16 cellular contexts compared by ENCODE assay signal in genomic region chr18:9731380-9731779, GRCh38. TPM values are rescaled to one million over a fixed set of nuclear protein-coding genes. Genes with fewer than 3 reads are reported as not detected.
DNase-seq lines count a peak whose midpoint lies in the region; ATAC-seq and TF ChIP-seq lines count a peak whose summit lies in the region.
"Had no signal": no experiment of that assay in that cellular context is flagged by ENCODE, and none has a peak within 500 bp of the region (broad histone marks: within the 10 kb centered on the region; RNA-seq: fewer than 3 reads in every experiment).

No MANE protein-coding gene starts in this region.

- DNase-seq in AG08395 (ENCODE audit: low spot score): peak; percentile 83
- DNase-seq in LHCN-M2 (ENCODE audit: low read depth): peak; percentile 85
- DNase-seq in chondrocyte (ENCODE audit: low spot score): no peak
- peak; percentile 96 for DNase-seq in kidney tubule cell (ENCODE audit: low spot score)
- DNase-seq in HT-29 (ENCODE audit: low spot score): no peak
- no peak for DNase-seq in activated T-helper 2 cell treated with anti-CD3 and anti-CD28 coated beads, Interferon-gamma antibody, Interleukin-2, Interleukin-4, amounts not matched to agents 10 μg/mL and 5 μg/mL and 100 μg/mL, durations not matched to agents 14 hours and 24 hours and 36 hours (ENCODE audit: low spot score)
- no peak for DNase-seq in G401 (ENCODE audit: low spot score)
- DNase-seq: AML-193, dorsolateral prefrontal cortex, H7, hypothalamus, midbrain, NCI-H510A, SHP77 had no signal

- intact Hi-C loops in activated T-helper 2 cell treated with anti-CD3 and anti-CD28 coated beads, Interferon-gamma antibody, Interleukin-2, Interleukin-4, amounts not matched to agents 10 μg/mL and 5 μg/mL and 100 μg/mL, durations not matched to agents 14 hours and 24 hours and 36 hours (cut with micrococcal nuclease): no loop called here

- H3K4me3 Mint-ChIP-seq in chondrocyte (ENCODE audit: unreplicated experiment): no peak overlapping the region
- no peak overlapping the region for H3K4me3 Mint-ChIP-seq in activated T-helper 2 cell treated with anti-CD3 and anti-CD28 coated beads, Interferon-gamma antibody, Interleukin-2, Interleukin-4, amounts not matched to agents 10 μg/mL and 5 μg/mL and 100 μg/mL, durations not matched to agents 14 hours and 24 hours and 36 hours (ENCODE audit: low read depth)
- H3K4me3 Mint-ChIP-seq: activated naive CD4-positive, alpha-beta T cell treated with anti-CD3 and anti-CD28 coated beads, Interleukin-2, amount 50 U/mL, for 24 hours had no signal

- peak overlapping the region; percentile 88 for H3K27ac Mint-ChIP-seq in chondrocyte (ENCODE audit: unreplicated experiment)
- no peak overlapping the region for H3K27ac Mint-ChIP-seq in activated T-helper 2 cell treated with anti-CD3 and anti-CD28 coated beads, Interferon-gamma antibody, Interleukin-2, Interleukin-4, amounts not matched to agents 10 μg/mL and 5 μg/mL and 100 μg/mL, durations not matched to agents 14 hours and 24 hours and 36 hours
- H3K27ac Mint-ChIP-seq: activated naive CD4-positive, alpha-beta T cell treated with anti-CD3 and anti-CD28 coated beads, Interleukin-2, amount 50 U/mL, for 24 hours had no signal

- peaks cover 19% of the 10 kb centered on the region for H3K4me1 Mint-ChIP-seq in chondrocyte (ENCODE audit: low read depth)
- peaks cover 5% of the 10 kb centered on the region for H3K4me1 Mint-ChIP-seq in activated T-helper 2 cell treated with anti-CD3 and anti-CD28 coated beads, Interferon-gamma antibody, Interleukin-2, Interleukin-4, amounts not matched to agents 10 μg/mL and 5 μg/mL and 100 μg/mL, durations not matched to agents 14 hours and 24 hours and 36 hours (ENCODE audit: low read depth)

- in situ Hi-C loops in G401 (cut with HindIII; ENCODE audit: low sequenced_read_pairs): no loop called here

- H3K27me3 Mint-ChIP-seq in chondrocyte (ENCODE audit: low read depth): no peaks in the 10 kb centered on the region
- peaks cover 13% of the 10 kb centered on the region for H3K27me3 Mint-ChIP-seq in activated T-helper 2 cell treated with anti-CD3 and anti-CD28 coated beads, Interferon-gamma antibody, Interleukin-2, Interleukin-4, amounts not matched to agents 10 μg/mL and 5 μg/mL and 100 μg/mL, durations not matched to agents 14 hours and 24 hours and 36 hours (ENCODE audit: low read depth)

- no peaks in the 10 kb centered on the region for H3K9me3 Mint-ChIP-seq in chondrocyte (ENCODE audit: low read depth)
- no peaks in the 10 kb centered on the region for H3K9me3 Mint-ChIP-seq in activated T-helper 2 cell treated with anti-CD3 and anti-CD28 coated beads, Interferon-gamma antibody, Interleukin-2, Interleukin-4, amounts not matched to agents 10 μg/mL and 5 μg/mL and 100 μg/mL, durations not matched to agents 14 hours and 24 hours and 36 hours
- H3K9me3 Mint-ChIP-seq: activated naive CD4-positive, alpha-beta T cell treated with anti-CD3 and anti-CD28 coated beads, Interleukin-2, amount 50 U/mL, for 24 hours had no signal

- no peak for TF ChIP-seq CTCF in chondrocyte (IDR thresholded peaks at IDR 0.05)

- H3K36me3 Mint-ChIP-seq in chondrocyte (ENCODE audit: low read depth): peaks cover 10% of the 10 kb centered on the region
- H3K36me3 Mint-ChIP-seq in activated T-helper 2 cell treated with anti-CD3 and anti-CD28 coated beads, Interferon-gamma antibody, Interleukin-2, Interleukin-4, amounts not matched to agents 10 μg/mL and 5 μg/mL and 100 μg/mL, durations not matched to agents 14 hours and 24 hours and 36 hours (ENCODE audit: low read depth): no peaks in the 10 kb centered on the region
- H3K36me3 Mint-ChIP-seq: activated naive CD4-positive, alpha-beta T cell treated with anti-CD3 and anti-CD28 coated beads, Interleukin-2, amount 50 U/mL, for 24 hours had no signal

- ATAC-seq in HG03175 (IDR thresholded peaks at IDR 0.05; ENCODE audit: unreplicated experiment): no peak

RNA-seq across cellular contexts. Expression of gene RAB31, which starts 23.3 kb away (rescaled TPM):
- total RNA-seq in LHCN-M2 (2014; rRNA removed): 26.2 and 31.3 TPM in 2 replicates
- polyA plus RNA-seq in LHCN-M2 (2012): 19.9 TPM
- 82.4 to 89.6 TPM (median 87.7 TPM) in 3 replicates for total RNA-seq in chondrocyte
- 1.7 and 1.9 TPM in 2 replicates for total RNA-seq in HT-29 (2014; rRNA removed; shearing (Covaris generic))
- total RNA-seq in activated T-helper 2 cell treated with anti-CD3 and anti-CD28 coated beads, Interferon-gamma antibody, Interleukin-2, Interleukin-4, amounts not matched to agents 10 μg/mL and 5 μg/mL and 100 μg/mL, durations not matched to agents 14 hours and 24 hours and 36 hours: 0.73 and 0.80 TPM in 2 replicates
- 36.6 and 64.3 TPM in 2 replicates for total RNA-seq in G401 (2014; rRNA removed; shearing (Covaris generic))

Comparison
In these comparisons a context has a peak if more than half of its experiments do, and no peak if none do; other contexts are left out.
1. DNase-seq: peak in AG08395 (single experiment), LHCN-M2 (single experiment) and kidney tubule cell (single experiment); none in chondrocyte (single experiment), HT-29 (single experiment), activated T-helper 2 cell treated with anti-CD3 and anti-CD28 coated beads, Interferon-gamma antibody, Interleukin-2, Interleukin-4, amounts not matched to agents 10 μg/mL and 5 μg/mL and 100 μg/mL, durations not matched to agents 14 hours and 24 hours and 36 hours (single experiment) and G401 (single experiment).